Comparison of ENCODE assay signal across 8 cellular contexts in genomic region chr1:149558350-149558825, GRCh38. TPM values are rescaled to one million over a fixed set of nuclear protein-coding genes. Genes with fewer than 3 reads are reported as not detected.
DNase-seq lines count a peak whose midpoint lies in the region; TF ChIP-seq lines count a peak whose summit lies in the region.
"Not testable (repeated sequence)": the region's sequence is repeated elsewhere in the genome, so short reads cannot be mapped to it uniquely, and the experiment has no call there.

No MANE protein-coding gene starts in this region.

- H3K4me3 ChIP-seq in duodenal mucosa (ENCODE audit: low read depth in 1 of 2, low read length in 2 of 2) (peak overlapping the region; percentile 29 to 60), neutrophil (ENCODE audit: low read depth in 1 of 2, low read length in 1 of 2) (peak overlapping the region; percentile 61 to 66)

- H3K9me3 ChIP-seq in H9 (ENCODE audit: control insufficient read depth, low read depth, low read length); duodenal mucosa (ENCODE audit: control insufficient read depth in 1 of 2, low read length in 2 of 2); neutrophil: not testable (repeated sequence)

- H3K56ac ChIP-seq in H9 (ENCODE audit: insufficient read length, low read depth, low read length), result not testable (repeated sequence)

- H4K91ac ChIP-seq in H9 (ENCODE audit: insufficient read length, low read depth, low read length), result not testable (repeated sequence)

- not testable (repeated sequence) for H3K9me3 Mint-ChIP-seq in H9; activated T-helper 2 cell treated with anti-CD3 and anti-CD28 coated beads, Interferon-gamma antibody, Interleukin-2, Interleukin-4, amounts not matched to agents 10 μg/mL and 5 μg/mL and 100 μg/mL, durations not matched to agents 14 hours and 24 hours and 36 hours

- H3K4me1 ChIP-seq in H9 (ENCODE audit: insufficient read depth, low read length); duodenal mucosa (ENCODE audit: control insufficient read depth in 1 of 2, insufficient read depth in 2 of 2, low read length in 2 of 2); neutrophil (ENCODE audit: control insufficient read depth in 1 of 2, insufficient read depth in 1 of 2, low read depth in 1 of 2, low read length in 1 of 2): not testable (repeated sequence)

- not testable (repeated sequence) for H4K20me1 ChIP-seq in H9 (ENCODE audit: control insufficient read depth, insufficient read depth, insufficient read length)

- H3K4me3 Mint-ChIP-seq in H9, result peak overlapping the region; percentile 61 to 80
- peak overlapping the region; percentile 85 for H3K4me3 Mint-ChIP-seq in activated T-helper 2 cell treated with anti-CD3 and anti-CD28 coated beads, Interferon-gamma antibody, Interleukin-2, Interleukin-4, amounts not matched to agents 10 μg/mL and 5 μg/mL and 100 μg/mL, durations not matched to agents 14 hours and 24 hours and 36 hours (ENCODE audit: low read depth)

- H3K27me3 ChIP-seq in H9 (ENCODE audit: insufficient read depth, low read length); duodenal mucosa (ENCODE audit: control insufficient read depth in 1 of 2, insufficient read depth in 2 of 2, low read length in 2 of 2); neutrophil: not testable (repeated sequence)

- not testable (repeated sequence) for H3K4me2 ChIP-seq in H9 (ENCODE audit: insufficient read depth, insufficient read length, low read length)

- not testable (repeated sequence) for H3K27me3 Mint-ChIP-seq in H9 (ENCODE audit: low read depth); activated T-helper 2 cell treated with anti-CD3 and anti-CD28 coated beads, Interferon-gamma antibody, Interleukin-2, Interleukin-4, amounts not matched to agents 10 μg/mL and 5 μg/mL and 100 μg/mL, durations not matched to agents 14 hours and 24 hours and 36 hours (ENCODE audit: low read depth)

- not testable (repeated sequence) for H2BK15ac ChIP-seq in H9 (ENCODE audit: low read depth, low read length)

- not testable (repeated sequence) for H2BK120ac ChIP-seq in H9 (ENCODE audit: low read depth, low read length, poor library complexity, severe bottlenecking)

- H3K23ac ChIP-seq in H9 (ENCODE audit: insufficient read length, low read depth, low read length), result not testable (repeated sequence)

- not testable (repeated sequence) for H3K14ac ChIP-seq in H9 (ENCODE audit: insufficient read depth, low read length)

- not testable (repeated sequence) for H3K23me2 ChIP-seq in H9 (ENCODE audit: insufficient read length, low read depth, low read length, poor library complexity, severe bottlenecking)

- not testable (repeated sequence) for H3K27ac Mint-ChIP-seq in H9
- H3K27ac Mint-ChIP-seq in activated T-helper 2 cell treated with anti-CD3 and anti-CD28 coated beads, Interferon-gamma antibody, Interleukin-2, Interleukin-4, amounts not matched to agents 10 μg/mL and 5 μg/mL and 100 μg/mL, durations not matched to agents 14 hours and 24 hours and 36 hours, result peak overlapping the region; percentile 83

- H2BK12ac ChIP-seq in H9 (ENCODE audit: insufficient read length, low read depth, low read length), result not testable (repeated sequence)

- H4K8ac ChIP-seq in H9 (replicated peaks; ENCODE audit: insufficient read length, low read depth, low read length), result not testable (repeated sequence)

- not testable (repeated sequence) for H3K4ac ChIP-seq in H9 (ENCODE audit: low read depth, low read length)

- H2AFZ ChIP-seq in H9 (ENCODE audit: low read length), result not testable (repeated sequence)

- not testable (repeated sequence) for H2BK5ac ChIP-seq in H9 (ENCODE audit: insufficient read length, low read length)

- TF ChIP-seq CTCF in 22Rv1 (IDR thresholded peaks at IDR 0.05), result peak; percentile 37
- peak; percentile 17; the same call in 2 of the 3 replicates for TF ChIP-seq CTCF in H9 (conservative IDR thresholded peaks at IDR 0.05)
- not testable (repeated sequence) for TF ChIP-seq CTCF in neutrophil (IDR thresholded peaks at IDR 0.05)

- peak; percentile 74 for DNase-seq in H9
- DNase-seq in T-helper 2 cell, result peak in 4 of 5 experiments; percentile 35 to 72 (median 45)
- DNase-seq in activated T-helper 2 cell treated with anti-CD3 and anti-CD28 coated beads, Interferon-gamma antibody, Interleukin-2, Interleukin-4, amounts not matched to agents 10 μg/mL and 5 μg/mL and 100 μg/mL, durations not matched to agents 14 hours and 24 hours and 36 hours (ENCODE audit: low spot score), result peak; percentile 55
- DNase-seq in iPS DF 19.7 (ENCODE audit: low read depth, low spot score), result peak; percentile 23
- DNase-seq in stimulated activated CD4-positive, alpha-beta T cell treated with anti-CD3 and anti-CD28 coated beads, Interleukin-4, amount 100 ng/mL, for 48 hours (ENCODE audit: low read depth in 2 of 2), result peak; percentile 45 to 56

- not testable (repeated sequence) for H3K36me3 ChIP-seq in duodenal mucosa (ENCODE audit: control insufficient read depth in 1 of 2, insufficient read depth in 2 of 2, low read length in 2 of 2); neutrophil

- not testable (repeated sequence) for H3K79me2 ChIP-seq in H9 (ENCODE audit: insufficient read depth, low read length)

- no CpG with 5 or more reads among the region's 36 CpGs for WGBS in H9 (ENCODE audit: extremely low coverage, insufficient read length, low lambda C conversion rate)

- not testable (repeated sequence) for H3K79me1 ChIP-seq in H9 (ENCODE audit: insufficient read depth, low read depth, low read length, poor library complexity, severe bottlenecking)

- not testable (repeated sequence) for H3K9ac ChIP-seq in H9 (ENCODE audit: extremely low read depth, insufficient read length, low read length); duodenal mucosa (ENCODE audit: low read depth in 1 of 2, low read length in 2 of 2)

- H3K4me1 Mint-ChIP-seq in H9; activated T-helper 2 cell treated with anti-CD3 and anti-CD28 coated beads, Interferon-gamma antibody, Interleukin-2, Interleukin-4, amounts not matched to agents 10 μg/mL and 5 μg/mL and 100 μg/mL, durations not matched to agents 14 hours and 24 hours and 36 hours (ENCODE audit: low read depth): not testable (repeated sequence)

- not testable (repeated sequence) for H3K36me3 Mint-ChIP-seq in H9 (ENCODE audit: insufficient read depth in 1 of 3, low read depth in 3 of 3); activated T-helper 2 cell treated with anti-CD3 and anti-CD28 coated beads, Interferon-gamma antibody, Interleukin-2, Interleukin-4, amounts not matched to agents 10 μg/mL and 5 μg/mL and 100 μg/mL, durations not matched to agents 14 hours and 24 hours and 36 hours (ENCODE audit: low read depth)

- H3K18ac ChIP-seq in H9 (ENCODE audit: insufficient read length, low read depth, low read length), result not testable (repeated sequence)

- H2AK5ac ChIP-seq in H9 (ENCODE audit: insufficient read length, low read length), result not testable (repeated sequence)

- H3K27ac ChIP-seq in 22Rv1, result peak overlapping the region; percentile 80
- not testable (repeated sequence) for H3K27ac ChIP-seq in H9 (ENCODE audit: insufficient read length, low read depth, low read length); duodenal mucosa (ENCODE audit: low read depth, low read length)
- peak overlapping the region; percentile 71 for H3K27ac ChIP-seq in neutrophil

- not testable (repeated sequence) for H2BK20ac ChIP-seq in H9 (ENCODE audit: low read depth, low read length, poor library complexity, severe bottlenecking)

- H4K5ac ChIP-seq in H9 (ENCODE audit: insufficient read length, low read depth, low read length), result not testable (repeated sequence)

- intact Hi-C loops in activated T-helper 2 cell treated with anti-CD3 and anti-CD28 coated beads, Interferon-gamma antibody, Interleukin-2, Interleukin-4, amounts not matched to agents 10 μg/mL and 5 μg/mL and 100 μg/mL, durations not matched to agents 14 hours and 24 hours and 36 hours (cut with micrococcal nuclease), result not testable (repeated sequence)

- not testable (repeated sequence) for H3T11ph ChIP-seq in H9 (ENCODE audit: low read length)

RNA-seq across cellular contexts. Expression of gene PPIAL4C, which starts 25.3 kb away (rescaled TPM):
- total RNA-seq in H9 (2021), result not detected in 2 replicates
- total RNA-seq in activated T-helper 2 cell treated with anti-CD3 and anti-CD28 coated beads, Interferon-gamma antibody, Interleukin-2, Interleukin-4, amounts not matched to agents 10 μg/mL and 5 μg/mL and 100 μg/mL, durations not matched to agents 14 hours and 24 hours and 36 hours, result not detected in 2 replicates

Comparison
In these comparisons a context has a peak if more than half of its experiments do, and no peak if none do; other contexts are left out.
1. DNase-seq: peak in every context shown above with its lines; median percentile 74 in H9; 55 in activated T-helper 2 cell treated with anti-CD3 and anti-CD28 coated beads, Interferon-gamma antibody, Interleukin-2, Interleukin-4, amounts not matched to agents 10 μg/mL and 5 μg/mL and 100 μg/mL, durations not matched to agents 14 hours and 24 hours and 36 hours; 50 in stimulated activated CD4-positive, alpha-beta T cell treated with anti-CD3 and anti-CD28 coated beads, Interleukin-4, amount 100 ng/mL, for 48 hours; 45 in T-helper 2 cell; 23 in iPS DF 19.7.